Comparison of ENCODE assay signal across 25 cellular contexts in genomic region chr6:167662104-167662880, GRCh38.
"Had no signal": no experiment of that assay in that cellular context is flagged by ENCODE, and none has a peak within 500 bp of the region (broad histone marks: within the 10 kb centered on the region; RNA-seq: fewer than 3 reads in every experiment).

No MANE protein-coding gene starts in this region.

- H3K4me3 ChIP-seq: ascending aorta, body of pancreas had no signal

- H3K9me3 ChIP-seq: ascending aorta, body of pancreas had no signal

- DNase-seq: activated B cell treated with CpG ODN at 0.5 μM for 24 hours; activated CD4-positive, alpha-beta T cell treated with anti-CD3 and anti-CD28 coated beads for 1 hour; activated CD4-positive, alpha-beta T cell treated with anti-CD3 and anti-CD28 coated beads, Interleukin-2, amount 10 ng/mL, durations not matched to agents 24 days and 14 days; activated CD4-positive, alpha-beta T cell treated with anti-CD3 and anti-CD28 coated beads, Interleukin-2, amount 50 U/mL, for 48 hours; activated CD8-positive, alpha-beta memory T cell treated with anti-CD3 and anti-CD28 coated beads for 24 hours; activated effector memory CD4-positive, alpha-beta T cell treated with anti-CD3 and anti-CD28 coated beads, Interleukin-2, amount 50 U/mL, for 16 hours; activated naive CD4-positive, alpha-beta T cell treated with Interleukin-2 at 50 U/mL for 16 hours; activated naive CD8-positive, alpha-beta T cell treated with anti-CD3 and anti-CD28 coated beads, Interleukin-2, amount 50 U/mL, for 24 hours; activated T-cell treated with anti-CD3 and anti-CD28 coated beads, Interleukin-2, amount 50 U/mL, for 4 hours; amniotic stem cell; KG1; NCI-H1048; NCI-H146; NCI-H187 treated with DMSO at 0.1 percent for 48 hours; NCI-H2081 treated with DMSO at 0.1 percent for 48 hours; NCI-H446; NCI-H524; PC-3; SHP77 treated with DMSO at 0.1 percent for 48 hours; T-cell; T-helper 2 cell; T1000 had no signal

- ATAC-seq: activated naive CD4-positive, alpha-beta T cell treated with anti-CD3 and anti-CD28 coated beads, Interleukin-2, amount 50 U/mL, for 72 hours; activated naive CD8-positive, alpha-beta T cell treated with anti-CD3 and anti-CD28 coated beads, Interleukin-2, amount 50 U/mL, for 24 hours; activated T-cell treated with anti-CD3 and anti-CD28 coated beads, Interleukin-2, amount 50 U/mL, for 4 hours; PC-3; T-cell had no signal

- H3K27ac ChIP-seq: ascending aorta had no signal

- H3K36me3 ChIP-seq: ascending aorta had no signal

- H3K27me3 ChIP-seq: ascending aorta, body of pancreas had no signal
